In genomic region chr7:22001345-22002004, GRCh38 we compare ENCODE assay signal across 8 cellular contexts. TPM values are rescaled to one million over a fixed set of nuclear protein-coding genes. Genes with fewer than 3 reads are reported as not detected.
DNase-seq lines count a peak whose midpoint lies in the region; ATAC-seq and TF ChIP-seq lines count a peak whose summit lies in the region.

No MANE protein-coding gene starts in this region.

- ATAC-seq in SK-N-SH treated with all-trans-retinoic acid at 6 μM for 48 hours, result peak; percentile 89
- ATAC-seq in HG02759 (IDR thresholded peaks at IDR 0.05; ENCODE audit: unreplicated experiment), result no peak

- TF ChIP-seq CTCF in GM20000 (IDR thresholded peaks at IDR 0.05; ENCODE audit: extremely low read depth, missing control alignments), result peak; percentile 62

- DNase-seq in DMS53 treated with DMSO at 0.1 percent for 48 hours (lab: John Stamatoyannopoulos, UW; ENCODE audit: unreplicated experiment) (peak; percentile 85), GM20000 (ENCODE audit: low spot score) (peak; percentile 71), MV-4-11 (lab: John Stamatoyannopoulos, UW) (peak; percentile 56), epidermal melanocyte (ENCODE audit: insufficient read length, low spot score) (peak; percentile 79), myocyte (ENCODE audit: low read depth) (peak; percentile 84), T-helper 9 cell (no peak)

TF ChIP-seq in SK-N-SH treated with all-trans-retinoic acid at 6 μM for 48 hours, 23 proteins besides CTCF, POLR2A, EP300 and RAD21:
- TF ChIP-seq TCF4 (CRISPR knock-in tag; IDR thresholded peaks at IDR 0.05; ENCODE audit: borderline replicate concordance), result no peak
- no peak for TF ChIP-seq ZNF8 (CRISPR knock-in tag; IDR thresholded peaks at IDR 0.05)
- TF ChIP-seq ZFP3 (CRISPR knock-in tag; IDR thresholded peaks at IDR 0.05), result no peak
- no peak for TF ChIP-seq BACH2 (CRISPR knock-in tag; IDR thresholded peaks at IDR 0.05; ENCODE audit: borderline replicate concordance)
- TF ChIP-seq SNAI2 (CRISPR knock-in tag; IDR thresholded peaks at IDR 0.05), result no peak
- no peak for TF ChIP-seq ZC3H10 (CRISPR knock-in tag; IDR thresholded peaks at IDR 0.05)
- TF ChIP-seq CSDC2 (CRISPR knock-in tag; IDR thresholded peaks at IDR 0.05), result no peak
- TF ChIP-seq, protein P1, sequence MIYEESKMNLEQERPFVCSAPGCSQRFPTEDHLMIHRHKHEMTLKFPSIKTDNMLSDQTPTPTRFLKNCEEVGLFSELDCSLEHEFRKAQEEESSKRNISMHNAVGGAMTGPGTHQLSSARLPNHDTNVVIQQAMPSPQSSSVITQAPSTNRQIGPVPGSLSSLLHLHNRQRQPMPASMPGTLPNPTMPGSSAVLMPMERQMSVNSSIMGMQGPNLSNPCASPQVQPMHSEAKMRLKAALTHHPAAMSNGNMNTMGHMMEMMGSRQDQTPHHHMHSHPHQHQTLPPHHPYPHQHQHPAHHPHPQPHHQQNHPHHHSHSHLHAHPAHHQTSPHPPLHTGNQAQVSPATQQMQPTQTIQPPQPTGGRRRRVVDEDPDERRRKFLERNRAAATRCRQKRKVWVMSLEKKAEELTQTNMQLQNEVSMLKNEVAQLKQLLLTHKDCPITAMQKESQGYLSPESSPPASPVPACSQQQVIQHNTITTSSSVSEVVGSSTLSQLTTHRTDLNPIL (CRISPR knock-in tag; IDR thresholded peaks at IDR 0.05; ENCODE audit: low read depth), result no peak
- TF ChIP-seq GLIS3 (CRISPR knock-in tag; IDR thresholded peaks at IDR 0.05), result no peak
- no peak for TF ChIP-seq OSR1 (CRISPR knock-in tag; IDR thresholded peaks at IDR 0.05)
- no peak for TF ChIP-seq RARB (CRISPR knock-in tag; IDR thresholded peaks at IDR 0.05)
- no peak for TF ChIP-seq ARNTL (CRISPR knock-in tag; IDR thresholded peaks at IDR 0.05; ENCODE audit: borderline replicate concordance, low read depth)
- TF ChIP-seq PPARA (CRISPR knock-in tag; IDR thresholded peaks at IDR 0.05; ENCODE audit: borderline replicate concordance), result no peak
- TF ChIP-seq ZNF70 (CRISPR knock-in tag; IDR thresholded peaks at IDR 0.05), result no peak
- no peak for TF ChIP-seq TOX (CRISPR knock-in tag; IDR thresholded peaks at IDR 0.05; ENCODE audit: borderline replicate concordance)

RNA-seq across cellular contexts. Expression of gene CDCA7L, which starts 55.8 kb away (rescaled TPM):
- total RNA-seq in myocyte, result 20.9 and 26.6 TPM in 2 replicates
- polyA plus RNA-seq in myocyte (2012), result 12.2 TPM
